ENCODE assay signal across 8 cellular contexts in the genomic region with DNA sequence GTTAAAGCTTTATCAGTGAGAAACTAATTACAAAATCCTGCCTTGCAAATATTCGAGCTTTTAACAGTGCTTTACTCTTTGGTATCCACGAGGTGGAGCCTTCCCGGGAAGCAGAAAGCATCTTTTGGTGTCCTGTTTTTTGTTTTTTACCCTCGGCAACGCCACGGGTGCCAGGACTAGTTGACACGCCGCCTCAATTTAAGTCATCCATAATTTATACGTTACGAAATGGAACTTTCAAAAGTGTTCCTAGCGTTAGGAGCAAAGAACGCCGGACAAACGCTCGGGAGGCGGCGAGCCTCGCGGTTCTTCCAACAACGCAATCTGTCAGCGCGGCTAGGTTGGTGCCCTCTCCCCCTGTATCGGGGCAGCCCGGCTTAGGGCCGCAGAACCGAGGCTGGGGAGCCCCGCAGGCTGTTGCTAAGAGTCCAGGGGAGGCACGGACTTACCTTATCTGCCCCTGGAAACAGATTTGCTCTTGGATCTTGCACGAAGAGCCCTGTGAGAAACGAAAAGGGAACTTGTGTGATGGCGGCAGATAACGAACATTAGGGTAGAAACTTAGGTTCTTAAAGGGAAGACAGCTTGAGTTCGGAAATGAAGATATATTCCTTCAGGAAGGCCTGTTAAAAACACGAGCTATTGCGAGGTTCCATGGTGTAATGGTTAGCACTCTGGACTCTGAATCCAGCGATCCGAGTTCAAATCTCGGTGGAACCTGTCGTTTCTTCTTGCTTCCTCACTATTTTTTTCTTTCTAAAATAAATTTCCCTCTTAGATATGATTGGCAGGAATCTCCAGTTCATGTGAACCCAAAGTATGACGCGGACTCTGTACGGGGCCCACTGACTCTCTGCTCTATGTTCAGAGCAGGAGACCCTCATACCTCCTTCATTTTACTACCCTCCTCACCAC. TPM values are rescaled to one million over a fixed set of nuclear protein-coding genes. Genes with fewer than 3 reads are reported as not detected.
DNase-seq lines count a peak whose midpoint lies in the region; ATAC-seq, FAIRE-seq and TF ChIP-seq lines count a peak whose summit lies in the region.

No MANE protein-coding gene starts in this region.

- H4K20me1 ChIP-seq in K562 (replicated peaks; ENCODE audit: control insufficient read depth, insufficient read depth, low read length): no peaks in the 10 kb centered on the region

- H3K27ac ChIP-seq in K562 (ENCODE audit: extremely low read depth, low read depth, low read length): peak overlapping the region; percentile 82

- in situ Hi-C loops in K562 (cut with MboI): loop anchor here (5.0 kb wide), 1 partner anchor 88 kb away; no protein-coding TSS in a partner anchor

- no peaks in the 10 kb centered on the region for H3K9me1 ChIP-seq in K562 (ENCODE audit: control insufficient read depth, insufficient read depth, low read length)

- peaks cover 16% of the 10 kb centered on the region for H3K4me1 Mint-ChIP-seq in HFFc6 (ENCODE audit: low read depth)
- H3K4me1 Mint-ChIP-seq in T-helper 2 cell treated with Interferon-gamma antibody and Interleukin-4, amounts not matched to agents 5 μg/mL and 100 μg/mL, for 36 hours (ENCODE audit: low read depth): peaks cover 14% of the 10 kb centered on the region

- under 1% methylated on average over 42 of the region's 42 CpGs for WGBS in K562 (ENCODE audit: insufficient coverage, low coverage, missing lambda C conversion rate)

- BruUV-seq in K562 (replicated peaks; lab: Mats Ljungman, UMichigan): TSS peak; percentile 80

- CTCF ChIA-PET in K562 (lab: Yijun Ruan, JAX; ENCODE audit: low intra/inter-chr PET ratio): interaction anchor here (0.5 to 2.4 kb wide), 9 partner anchors 73 to 1254 kb away, joined by 3 to 12 read pairs (median 4); no protein-coding TSS in a partner anchor

- DNase-seq in HFFc6 (peak; percentile 85), NCI-H1417 (lab: John Stamatoyannopoulos, UW) (peak; percentile 78 to 91 (median 82)), K562 (ENCODE audit: extremely low read depth in 1 of 4, low spot score in 3 of 4) (peak; percentile 66 to 93 (median 69)), iPS DF 4.7 (ENCODE audit: extremely low read depth, low spot score) (peak; percentile 83), retinal pigment epithelial cell (ENCODE audit: low read depth) (no peak), mesenteric fat pad (ENCODE audit: low spot score) (no peak)
- DNase-seq in T-helper 2 cell treated with Interferon-gamma antibody and Interleukin-4, amounts not matched to agents 5 μg/mL and 100 μg/mL, for 36 hours (ENCODE audit: low spot score): peak; percentile 44

- TF ChIP-seq RAD21 in K562 (CRISPR knock-in tag; conservative IDR thresholded peaks at IDR 0.05 in 1 of 2, IDR thresholded peaks at IDR 0.05 in 1 of 2): peak; percentile 76 to 80

- no peaks in the 10 kb centered on the region for H3K36me3 ChIP-seq in K562 (ENCODE audit: control insufficient read depth, insufficient read depth, low read length)

- FAIRE-seq in K562 (lab: Jason Lieb, UNC): peak; percentile 89

- peak overlapping the region; percentile 88 to 97 for H3K9ac ChIP-seq in K562 (ENCODE audit: insufficient read depth in 1 of 2, low read depth in 2 of 2, low read length in 2 of 2)

- H3K27ac Mint-ChIP-seq in HFFc6: peak overlapping the region; percentile 77
- peak overlapping the region; percentile 78 for H3K27ac Mint-ChIP-seq in T-helper 2 cell treated with Interferon-gamma antibody and Interleukin-4, amounts not matched to agents 5 μg/mL and 100 μg/mL, for 36 hours

- peaks cover 10% of the 10 kb centered on the region for H3K27me3 Mint-ChIP-seq in HFFc6 (ENCODE audit: insufficient read depth)
- H3K27me3 Mint-ChIP-seq in T-helper 2 cell treated with Interferon-gamma antibody and Interleukin-4, amounts not matched to agents 5 μg/mL and 100 μg/mL, for 36 hours (ENCODE audit: low read depth): peaks cover 49% of the 10 kb centered on the region

- TF ChIP-seq CTCF in HFFc6 (IDR thresholded peaks at IDR 0.05): peak; percentile 85
- TF ChIP-seq CTCF in K562 (IDR thresholded peaks at IDR 0.05 in 2 of 3, conservative IDR thresholded peaks at IDR 0.05 in 1 of 3; ENCODE audit: insufficient read depth in 2 of 3, low read depth in 1 of 3, low read length in 3 of 3): peak; percentile 77 to 90 (median 86)
- peak; percentile 79 for TF ChIP-seq CTCF in retinal pigment epithelial cell (conservative IDR thresholded peaks at IDR 0.05; ENCODE audit: low read depth, low read length)

- peak; percentile 89 for ATAC-seq in K562

- H2AFZ ChIP-seq in K562 (ENCODE audit: low read depth, low read length): peak overlapping the region; percentile 97

- peaks cover 4 to 7% of the 10 kb centered on the region in 2 experiments; a peak in 3 of 5 replicates for H3K4me1 ChIP-seq in K562 (replicated peaks in 1 of 2; ENCODE audit: control insufficient read depth in 2 of 2, insufficient read depth in 2 of 2, low read length in 2 of 2)

- H3K4me3 Mint-ChIP-seq in HFFc6: peak overlapping the region; percentile 91
- H3K4me3 Mint-ChIP-seq in T-helper 2 cell treated with Interferon-gamma antibody and Interleukin-4, amounts not matched to agents 5 μg/mL and 100 μg/mL, for 36 hours: peak overlapping the region; percentile 91

- H3K36me3 Mint-ChIP-seq in HFFc6 (ENCODE audit: low read depth): no peaks in the 10 kb centered on the region
- no peaks in the 10 kb centered on the region for H3K36me3 Mint-ChIP-seq in T-helper 2 cell treated with Interferon-gamma antibody and Interleukin-4, amounts not matched to agents 5 μg/mL and 100 μg/mL, for 36 hours (ENCODE audit: low read depth)

- intact Hi-C loops in K562 (cut with micrococcal nuclease): loop anchor here (1.0 to 2.0 kb wide), 5 partner anchors 13 to 233 kb away; no protein-coding TSS in a partner anchor

- POLR2A ChIA-PET in K562 (lab: Yijun Ruan, JAX): interaction anchor here (0.5 to 2.4 kb wide), 25 partner anchors 12 to 384 kb away, joined by 3 to 35 read pairs (median 4); a partner anchor contains a TSS

- H3K27me3 ChIP-seq in K562 (ENCODE audit: control insufficient read depth in 2 of 2, insufficient read depth in 2 of 2, low read length in 2 of 2): no peaks in the 10 kb centered on the region

- peak; percentile 66 for TF ChIP-seq POLR2A in K562 (conservative IDR thresholded peaks at IDR 0.05)

- peaks cover 3% of the 10 kb centered on the region; the same call in 1 of the 2 replicates for H3K9me3 ChIP-seq in K562 (replicated peaks; ENCODE audit: control insufficient read depth, insufficient read depth, low read depth, low read length)

- no peaks in the 10 kb centered on the region for H3K9me3 Mint-ChIP-seq in HFFc6
- H3K9me3 Mint-ChIP-seq in T-helper 2 cell treated with Interferon-gamma antibody and Interleukin-4, amounts not matched to agents 5 μg/mL and 100 μg/mL, for 36 hours: no peaks in the 10 kb centered on the region

- H3K4me2 ChIP-seq in K562 (ENCODE audit: insufficient read depth, low read length): peak overlapping the region; percentile 92

- H3K4me3 ChIP-seq in GM08714 (ENCODE audit: low read length): peak overlapping the region; percentile 74
- peak overlapping the region; percentile 69 for H3K4me3 ChIP-seq in K562
- peak overlapping the region; percentile 91 for H3K4me3 ChIP-seq in retinal pigment epithelial cell (ENCODE audit: low read length)

- no peaks in the 10 kb centered on the region for H3K79me2 ChIP-seq in K562 (ENCODE audit: control insufficient read depth, insufficient read depth, low read length)

- TF ChIP-seq EP300 in K562 (IDR thresholded peaks at IDR 0.05; ENCODE audit: low read length): peak; percentile 63

TF ChIP-seq in K562, 482 proteins besides CTCF, POLR2A, EP300 and RAD21 (continues in another document):
- TF ChIP-seq, protein P1, sequence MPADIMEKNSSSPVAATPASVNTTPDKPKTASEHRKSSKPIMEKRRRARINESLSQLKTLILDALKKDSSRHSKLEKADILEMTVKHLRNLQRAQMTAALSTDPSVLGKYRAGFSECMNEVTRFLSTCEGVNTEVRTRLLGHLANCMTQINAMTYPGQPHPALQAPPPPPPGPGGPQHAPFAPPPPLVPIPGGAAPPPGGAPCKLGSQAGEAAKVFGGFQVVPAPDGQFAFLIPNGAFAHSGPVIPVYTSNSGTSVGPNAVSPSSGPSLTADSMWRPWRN (IDR thresholded peaks at IDR 0.05; ENCODE audit: low read depth): no peak; the same call in 1 of the 2 replicates
- TF ChIP-seq ZNF384 (IDR thresholded peaks at IDR 0.05; ENCODE audit: low read depth, low read length) (peak; percentile 71), ILF3 (IDR thresholded peaks at IDR 0.05; ENCODE audit: borderline replicate concordance) (peak; percentile 83; the same call in 1 of the 2 replicates)
- TF ChIP-seq, protein P2, sequence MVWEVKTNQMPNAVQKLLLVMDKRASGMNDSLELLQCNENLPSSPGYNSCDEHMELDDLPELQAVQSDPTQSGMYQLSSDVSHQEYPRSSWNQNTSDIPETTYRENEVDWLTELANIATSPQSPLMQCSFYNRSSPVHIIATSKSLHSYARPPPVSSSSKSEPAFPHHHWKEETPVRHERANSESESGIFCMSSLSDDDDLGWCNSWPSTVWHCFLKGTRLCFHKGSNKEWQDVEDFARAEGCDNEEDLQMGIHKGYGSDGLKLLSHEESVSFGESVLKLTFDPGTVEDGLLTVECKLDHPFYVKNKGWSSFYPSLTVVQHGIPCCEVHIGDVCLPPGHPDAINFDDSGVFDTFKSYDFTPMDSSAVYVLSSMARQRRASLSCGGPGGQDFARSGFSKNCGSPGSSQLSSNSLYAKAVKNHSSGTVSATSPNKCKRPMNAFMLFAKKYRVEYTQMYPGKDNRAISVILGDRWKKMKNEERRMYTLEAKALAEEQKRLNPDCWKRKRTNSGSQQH (CRISPR knock-in tag; IDR thresholded peaks at IDR 0.05): no peak

RNA-seq across cellular contexts. Expression of gene ZNF184, which starts 46.2 kb away (rescaled TPM):
- 1 to 10 TPM; 3.8 to 5.2 (median 4.1) TPM for total RNA-seq in HFFc6 (2021; fragmentation: NEBNext Ultra II Directional; extraction: Animal tissue kit (Norgen Biotek cat#: 25700))
- 6.7 and 29.3 TPM in 2 replicates for total RNA-seq in K562 (2011; cell fraction: chromatin; rRNA removed; ENCODE audit: low replicate concordance)
- total RNA-seq in K562 (2011; cell fraction: nucleolus; rRNA removed): 3.5 and 7.0 TPM in 2 replicates
- 6.2 and 9.2 TPM in 2 replicates for total RNA-seq in K562 (2011; cell fraction: nucleoplasm; rRNA removed)
- total RNA-seq in K562 (2014; rRNA removed) (10.2 and 11.2 TPM in 2 replicates), K562 (2014; rRNA removed; fragmentation: Illumina TruSeq; extraction: Trizol) (21.6 and 25.5 TPM in 2 replicates), K562 (2015; rRNA removed; fragmentation: Illumina TruSeq; extraction: Trizol) (22.1 and 22.2 TPM in 2 replicates), K562 (2021) (10.7 and 11.0 TPM in 2 replicates), mesenteric fat pad (3.7 TPM)
- polyA plus RNA-seq in K562 (2011; rRNA removed) (11.6 and 13.8 TPM in 2 replicates), K562 (2014; fragmentation: Illumina TruSeq; extraction: Trizol) (12.8 and 16.2 TPM in 2 replicates), K562 (2014; fragmentation: Nextera tagmentation; extraction: Ambion mirVana) (10 to 100 TPM in 1 of 2 experiments, 1 to 10 TPM in 1; 7.6 to 12.8 TPM), K562 (2014; rRNA removed) (7.7 and 9.0 TPM in 2 replicates)
- polyA plus RNA-seq in K562 (2011; cell fraction: cytosol; rRNA removed): 1.7 and 4.6 TPM in 2 replicates
- polyA plus RNA-seq in K562 (2011; cell fraction: nucleus; rRNA removed): 4.5 and 9.0 TPM in 2 replicates
- 7.6 and 9.3 TPM in 2 replicates for polyA plus RNA-seq in K562 (2012)
- 18.5 and 30.8 TPM in 2 replicates for polyA minus RNA-seq in K562 (2011; rRNA and poly(A)+ RNA removed)
- polyA minus RNA-seq in K562 (2011; cell fraction: cytosol; rRNA and poly(A)+ RNA removed): 7.3 and 7.5 TPM in 2 replicates
- polyA minus RNA-seq in K562 (2011; cell fraction: nucleus; rRNA and poly(A)+ RNA removed): 6.5 and 12.1 TPM in 2 replicates

Comparison
In these comparisons a context has a peak if more than half of its experiments do, and no peak if none do; other contexts are left out.
1. DNase-seq: peak in HFFc6 (single experiment), NCI-H1417 (3 of 3), T-helper 2 cell treated with Interferon-gamma antibody and Interleukin-4, amounts not matched to agents 5 μg/mL and 100 μg/mL, for 36 hours (single experiment), K562 (4 of 4) and iPS DF 4.7 (single experiment); none in retinal pigment epithelial cell (single experiment) and mesenteric fat pad (single experiment).
2. Peak in every context shown above with its lines, with median percentiles within 50 percentile points of each other: H3K4me3 ChIP-seq and CTCF ChIP-seq.